ENCODE assay signal across 15 cellular contexts in the genomic region with DNA sequence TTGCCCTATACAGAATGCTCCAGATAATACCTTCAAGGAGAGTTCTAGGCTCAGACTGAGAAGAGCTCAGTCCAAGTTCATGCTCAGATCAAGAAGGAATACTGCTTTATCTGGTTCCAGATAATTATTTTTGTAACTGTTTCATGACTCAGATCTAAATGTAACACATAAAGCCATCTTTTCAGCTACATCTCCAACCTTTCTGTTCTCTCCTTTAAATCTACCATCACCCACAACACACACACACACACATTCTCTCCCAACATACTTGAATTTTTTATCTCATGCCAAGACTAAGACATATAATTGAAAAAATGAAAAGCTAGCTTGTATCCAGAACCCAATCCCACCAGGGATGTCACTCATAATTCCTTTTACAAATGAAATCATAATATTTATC. TPM values are rescaled to one million over a fixed set of nuclear protein-coding genes. Genes with fewer than 3 reads are reported as not detected.
A peak's percentile ranks its signal among the peaks of the same experiment; 100 is the strongest.
DNase-seq lines count a peak whose midpoint lies in the region; TF ChIP-seq lines count a peak whose summit lies in the region.
"Had no signal": no experiment of that assay in that cellular context is flagged by ENCODE, and none has a peak within 500 bp of the region (broad histone marks: within the 10 kb centered on the region; RNA-seq: fewer than 3 reads in every experiment).

No MANE protein-coding gene starts in this region.

- H3K36me3 ChIP-seq in SJSA1 = peaks cover 5% of the 10 kb centered on the region

- no peaks in the 10 kb centered on the region for H3K27me3 ChIP-seq in SJSA1 (replicated peaks)

- peaks cover 43% of the 10 kb centered on the region for H3K4me1 ChIP-seq in SJSA1 (replicated peaks)

- DNase-seq in AG10803 (ENCODE audit: low read depth) (peak; percentile 46), HCEC 1CT (peak; percentile 21), SJSA1 (ENCODE audit: low read depth in 1 of 2, low spot score in 2 of 2) (no peak), fibroblast of the aortic adventitia (ENCODE audit: low read depth) (peak; percentile 30), Calu3 (no peak), DMS53 treated with DMSO at 0.1 percent for 48 hours (lab: John Stamatoyannopoulos, UW; ENCODE audit: unreplicated experiment) (no peak), HuH-7.5 (ENCODE audit: low spot score) (no peak)
- no peak for DNase-seq in activated CD8-positive, alpha-beta memory T cell treated with anti-CD3 and anti-CD28 coated beads, Interleukin-2, amount 50 U/mL, for 48 hours
- DNase-seq: DMS153, NCI-H1436 treated with DMSO at 0.1 percent for 48 hours, NCI-H2081 treated with DMSO at 0.1 percent for 48 hours, NCI-H2227 treated with DMSO at 0.1 percent for 48 hours, NCI-H524, T-cell had no signal

- peak overlapping the region; percentile 72 for H3K27ac ChIP-seq in SJSA1
- H3K27ac ChIP-seq: C4-2B had no signal

- intact Hi-C loops in Calu3 (cut with micrococcal nuclease; ENCODE audit: unreplicated experiment) = no loop called here

- BruUV-seq in Calu3 (replicated peaks; lab: Mats Ljungman, UMichigan) = no TSS peak

- no peak overlapping the region for H3K4me3 ChIP-seq in AG10803 (ENCODE audit: low read length)
- no peak overlapping the region for H3K4me3 ChIP-seq in SJSA1
- H3K4me3 ChIP-seq in fibroblast of the aortic adventitia (ENCODE audit: low read depth, low read length) = no peak overlapping the region

- CTCF ChIA-PET in Calu3 (lab: Charles Lee) = no interaction called here

- no peak for TF ChIP-seq CTCF in AG10803 (conservative IDR thresholded peaks at IDR 0.05; ENCODE audit: low read length)
- no peak for TF ChIP-seq CTCF in fibroblast of the aortic adventitia (IDR thresholded peaks at IDR 0.05; ENCODE audit: insufficient read depth, low read length)
- TF ChIP-seq CTCF in Calu3 (IDR thresholded peaks at IDR 0.05; ENCODE audit: unreplicated experiment) = no peak

- no peaks in the 10 kb centered on the region for H3K4me1 Mint-ChIP-seq in Calu3 (ENCODE audit: low read depth, unreplicated experiment)

- no peaks in the 10 kb centered on the region for H3K9me3 ChIP-seq in SJSA1 (replicated peaks)

- no peak overlapping the region for H3K27ac Mint-ChIP-seq in Calu3 (ENCODE audit: unreplicated experiment)
- H3K27ac Mint-ChIP-seq: T-cell had no signal

- no peaks in the 10 kb centered on the region for H3K36me3 Mint-ChIP-seq in Calu3 (ENCODE audit: insufficient read depth, unreplicated experiment)

- H3K27me3 Mint-ChIP-seq in Calu3 (ENCODE audit: unreplicated experiment) = no peaks in the 10 kb centered on the region
- H3K27me3 Mint-ChIP-seq: T-cell had no signal

- no peak overlapping the region for H3K4me3 Mint-ChIP-seq in Calu3 (ENCODE audit: low read depth, unreplicated experiment)
- H3K4me3 Mint-ChIP-seq: T-cell had no signal

- no peaks in the 10 kb centered on the region for H3K9me3 Mint-ChIP-seq in Calu3 (ENCODE audit: low read depth, unreplicated experiment)
- H3K9me3 Mint-ChIP-seq: T-cell had no signal

RNA-seq across cellular contexts. Expression of a gene that starts 7.6 kb away (rescaled TPM):
- 43.5 and 54.9 TPM in 2 replicates for total RNA-seq in SJSA1 (2014; rRNA removed; shearing (Covaris generic))
- 38.7 and 61.2 TPM in 2 replicates for total RNA-seq in fibroblast of the aortic adventitia (ENCODE audit: low replicate concordance)
- total RNA-seq in Calu3 (2022) = 4.3 and 5.1 TPM in 2 replicates

Comparison
In these comparisons a context has a peak if more than half of its experiments do, and no peak if none do; other contexts are left out.
1. DNase-seq: peak in AG10803 (single experiment), HCEC 1CT (single experiment) and fibroblast of the aortic adventitia (single experiment); none in SJSA1 (0 of 2), Calu3 (single experiment), DMS53 treated with DMSO at 0.1 percent for 48 hours (single experiment), activated CD8-positive, alpha-beta memory T cell treated with anti-CD3 and anti-CD28 coated beads, Interleukin-2, amount 50 U/mL, for 48 hours (single experiment) and HuH-7.5 (single experiment).